ENCODE assay signal across 8 cellular contexts in the genomic region with DNA sequence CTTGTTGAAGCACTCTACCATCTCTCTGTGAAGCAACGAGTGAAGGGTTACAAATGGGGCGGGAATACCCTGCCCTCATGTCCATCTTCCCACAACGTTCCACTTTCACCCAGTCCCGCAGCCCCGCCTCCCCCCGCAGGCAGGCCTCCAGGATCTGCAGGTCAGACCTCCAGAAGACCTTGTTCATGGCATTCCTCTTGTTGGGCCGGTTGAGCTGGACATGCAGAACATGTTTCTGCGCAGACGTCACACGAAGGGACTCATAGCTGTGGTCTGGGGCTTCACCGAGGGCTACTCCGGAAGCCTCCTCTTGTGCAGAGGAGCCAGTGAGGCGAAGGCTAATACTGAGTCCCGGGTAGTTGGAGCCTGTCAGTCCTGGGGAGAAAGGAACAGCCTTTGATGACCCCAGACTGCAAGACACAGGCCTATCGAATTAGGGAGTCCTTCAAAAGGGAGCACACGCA. TPM values are rescaled to one million over a fixed set of nuclear protein-coding genes. Genes with fewer than 3 reads are reported as not detected.
DNase-seq lines count a peak whose midpoint lies in the region; ATAC-seq and TF ChIP-seq lines count a peak whose summit lies in the region.

No MANE protein-coding gene starts in this region.

- peak; percentile 4 to 8 for ATAC-seq in CD4-positive, CD25-positive, alpha-beta regulatory T cell (ENCODE audit: low read depth in 2 of 2)
- ATAC-seq in GM18907 (IDR thresholded peaks at IDR 0.05; ENCODE audit: unreplicated experiment) (peak; percentile 52), HG03066 (IDR thresholded peaks at IDR 0.05; ENCODE audit: low read depth, unreplicated experiment) (peak; percentile 59)

- TSS peak; percentile 50 for BruUV-seq in MCF 10A (replicated peaks; lab: Mats Ljungman, UMichigan)

- CTCF ChIA-PET in MCF 10A (lab: Yijun Ruan, JAX): interaction anchor here (0.7 kb wide), 1 partner anchor 143 kb away, joined by 3 read pairs; no protein-coding TSS in a partner anchor

- POLR2A ChIA-PET in MCF 10A (lab: Yijun Ruan, JAX): interaction anchor here (0.9 to 2.7 kb wide), 17 partner anchors 9 to 457 kb away, joined by 3 to 31 read pairs (median 6); a partner anchor contains a TSS

- H3K27me3 ChIP-seq in CD4-positive, CD25-positive, alpha-beta regulatory T cell (ENCODE audit: control insufficient read depth, insufficient read depth, low read length): no peaks in the 10 kb centered on the region
- H3K27me3 ChIP-seq in OCI-LY1 (ENCODE audit: insufficient read depth, low read length) (no peaks in the 10 kb centered on the region), iPS-20b (ENCODE audit: insufficient read depth, low read length) (no peaks in the 10 kb centered on the region)

- peaks cover 7 to 58% (median 32%) of the 10 kb centered on the region in 4 donors for H3K4me1 Mint-ChIP-seq in CD4-positive, CD25-positive, alpha-beta regulatory T cell
- peaks cover 17% of the 10 kb centered on the region for H3K4me1 Mint-ChIP-seq in MCF 10A (ENCODE audit: insufficient read depth, unreplicated experiment)

- intact Hi-C loops in MCF 10A (cut with micrococcal nuclease): loop anchor here (1.0 to 5.0 kb wide), 4 partner anchors 34 to 274 kb away; no protein-coding TSS in a partner anchor

- H3K36me3 Mint-ChIP-seq in CD4-positive, CD25-positive, alpha-beta regulatory T cell: peaks cover 15% of the 10 kb centered on the region
- peaks cover 53% of the 10 kb centered on the region for H3K36me3 Mint-ChIP-seq in MCF 10A (ENCODE audit: insufficient read depth, unreplicated experiment)

- no peaks in the 10 kb centered on the region for H3K9me3 Mint-ChIP-seq in CD4-positive, CD25-positive, alpha-beta regulatory T cell
- no peaks in the 10 kb centered on the region for H3K9me3 Mint-ChIP-seq in MCF 10A (ENCODE audit: unreplicated experiment)

- H3K36me3 ChIP-seq in CD4-positive, CD25-positive, alpha-beta regulatory T cell (ENCODE audit: control insufficient read depth, insufficient read depth, low read length): peaks cover 27% of the 10 kb centered on the region
- H3K36me3 ChIP-seq in OCI-LY1 (ENCODE audit: insufficient read depth, low read length) (peaks cover 41% of the 10 kb centered on the region), iPS-20b (ENCODE audit: insufficient read depth, low read depth, low read length) (peaks cover 38% of the 10 kb centered on the region)

- H3K9me3 ChIP-seq in CD4-positive, CD25-positive, alpha-beta regulatory T cell (ENCODE audit: control insufficient read depth in 2 of 2, low read length in 2 of 2): no peaks in the 10 kb centered on the region
- H3K9me3 ChIP-seq in OCI-LY1 (ENCODE audit: low read length) (no peaks in the 10 kb centered on the region), iPS-20b (ENCODE audit: insufficient read depth, low read depth, low read length) (no peaks in the 10 kb centered on the region)

- no peak for DNase-seq in CD4-positive, CD25-positive, alpha-beta regulatory T cell
- peak; percentile 73 for DNase-seq in MCF 10A (ENCODE audit: unreplicated experiment)
- DNase-seq in skeletal muscle cell (ENCODE audit: low read depth): peak; percentile 74
- no peak for DNase-seq in putamen (ENCODE audit: low spot score)

- peaks cover 26% of the 10 kb centered on the region for H3K4me1 ChIP-seq in CD4-positive, CD25-positive, alpha-beta regulatory T cell (ENCODE audit: control insufficient read depth, insufficient read depth, low read length, poor library complexity, severe bottlenecking)
- H3K4me1 ChIP-seq in OCI-LY1 (ENCODE audit: insufficient read depth, low read length, severe bottlenecking) (peaks cover 23% of the 10 kb centered on the region), iPS-20b (ENCODE audit: insufficient read depth, low read length) (peaks cover 6% of the 10 kb centered on the region; the same call in 1 of the 2 replicates)

- H3K9ac ChIP-seq in OCI-LY1 (ENCODE audit: low read length) (peak overlapping the region; percentile 92), iPS-20b (ENCODE audit: low read depth, low read length) (peak overlapping the region; percentile 88)

- no peak overlapping the region for H2AFZ ChIP-seq in OCI-LY1 (ENCODE audit: low read length)

- H3K9me2 ChIP-seq in OCI-LY1 (ENCODE audit: low read depth, low read length): no peaks in the 10 kb centered on the region

- peak overlapping the region; percentile 94 for H3K4me3 ChIP-seq in CD4-positive, CD25-positive, alpha-beta regulatory T cell (ENCODE audit: low read depth, low read length)
- H3K4me3 ChIP-seq in OCI-LY1 (ENCODE audit: low read depth, low read length, poor library complexity, severe bottlenecking): peak overlapping the region; percentile 80
- peak overlapping the region; percentile 84 for H3K4me3 ChIP-seq in iPS-20b (ENCODE audit: low read length)
- peak overlapping the region; percentile 67 for H3K4me3 ChIP-seq in skeletal muscle cell (ENCODE audit: low read depth, low read length)

- H3K79me2 ChIP-seq in OCI-LY1 (ENCODE audit: insufficient read depth, low read length): no peaks in the 10 kb centered on the region

- no peaks in the 10 kb centered on the region for H3K27me3 Mint-ChIP-seq in CD4-positive, CD25-positive, alpha-beta regulatory T cell
- no peaks in the 10 kb centered on the region for H3K27me3 Mint-ChIP-seq in MCF 10A (ENCODE audit: insufficient read depth, unreplicated experiment)

- H4K20me1 ChIP-seq in OCI-LY1 (ENCODE audit: insufficient read depth, low read length): no peaks in the 10 kb centered on the region

- H3F3A ChIP-seq in OCI-LY1 (ENCODE audit: insufficient read depth, low read length): peaks cover 4% of the 10 kb centered on the region; the same call in 1 of the 2 replicates

- peak overlapping the region; percentile 77 to 94 (median 91) for H3K27ac Mint-ChIP-seq in CD4-positive, CD25-positive, alpha-beta regulatory T cell
- peak overlapping the region; percentile 82 for H3K27ac Mint-ChIP-seq in MCF 10A (ENCODE audit: low read depth, unreplicated experiment)

- peak overlapping the region; percentile 77 for H3K27ac ChIP-seq in CD4-positive, CD25-positive, alpha-beta regulatory T cell (ENCODE audit: insufficient read depth, low read length, poor library complexity, severe bottlenecking)
- peak overlapping the region; percentile 69 for H3K27ac ChIP-seq in OCI-LY1 (ENCODE audit: low read depth, low read length, poor library complexity, severe bottlenecking)
- no peak overlapping the region for H3K27ac ChIP-seq in iPS-20b (ENCODE audit: low read length)

- peak overlapping the region; percentile 89 for H3K4me2 ChIP-seq in OCI-LY1 (ENCODE audit: low read length)

- no peak for TF ChIP-seq CTCF in OCI-LY1 (IDR thresholded peaks at IDR 0.05; ENCODE audit: low read length)
- no peak for TF ChIP-seq CTCF in MCF 10A (IDR thresholded peaks at IDR 0.05; ENCODE audit: unreplicated experiment)

- H3K4me3 Mint-ChIP-seq in CD4-positive, CD25-positive, alpha-beta regulatory T cell: peak overlapping the region; percentile 93 to 100 (median 95)
- H3K4me3 Mint-ChIP-seq in MCF 10A (ENCODE audit: unreplicated experiment): peak overlapping the region; percentile 77

RNA-seq across cellular contexts. Expression of a gene that starts 0.4 kb away (rescaled TPM):
- total RNA-seq in CD4-positive, CD25-positive, alpha-beta regulatory T cell: 95.2 TPM
- 100 to 1,000 TPM; 248 to 308 (median 277) TPM for polyA plus RNA-seq in CD4-positive, CD25-positive, alpha-beta regulatory T cell
- total RNA-seq in MCF 10A (2022): 109 and 130 TPM in 2 replicates

RNA-seq across cellular contexts. Expression of a gene that starts 18.4 kb away (rescaled TPM):
- total RNA-seq in CD4-positive, CD25-positive, alpha-beta regulatory T cell: 2.1 TPM
- under 1 TPM in 1 of 4 donors, not detected in 3; 0.10 TPM for polyA plus RNA-seq in CD4-positive, CD25-positive, alpha-beta regulatory T cell
- 0.61 TPM in 1 of 2 replicates, not detected in the other for total RNA-seq in MCF 10A (2022)

RNA-seq across cellular contexts. Expression of a gene that starts 18.6 kb away (rescaled TPM):
- total RNA-seq in CD4-positive, CD25-positive, alpha-beta regulatory T cell: 503 TPM
- 10 to 100 TPM; 66.3 to 93.6 (median 85.5) TPM for polyA plus RNA-seq in CD4-positive, CD25-positive, alpha-beta regulatory T cell
- total RNA-seq in MCF 10A (2022): 288 and 421 TPM in 2 replicates

RNA-seq across cellular contexts. Expression of a gene that starts 42.2 kb away (rescaled TPM):
- total RNA-seq in CD4-positive, CD25-positive, alpha-beta regulatory T cell: not detected
- not detected for polyA plus RNA-seq in CD4-positive, CD25-positive, alpha-beta regulatory T cell
- 2.5 and 2.6 TPM in 2 replicates for total RNA-seq in MCF 10A (2022)

RNA-seq across cellular contexts. Expression of a gene that starts 46.9 kb away (rescaled TPM):
- 48.9 TPM for total RNA-seq in CD4-positive, CD25-positive, alpha-beta regulatory T cell
- polyA plus RNA-seq in CD4-positive, CD25-positive, alpha-beta regulatory T cell: 10 to 100 TPM; 30.1 to 39.7 (median 36.5) TPM
- 3.7 and 4.7 TPM in 2 replicates for total RNA-seq in MCF 10A (2022)

Comparison
In these comparisons a context has a peak if more than half of its experiments do, and no peak if none do; other contexts are left out.
1. ATAC-seq: peak in every context shown above with its lines; median percentile 59 in HG03066; 52 in GM18907; 6 in CD4-positive, CD25-positive, alpha-beta regulatory T cell.
2. DNase-seq: peak in MCF 10A (single experiment) and skeletal muscle cell (single experiment); none in CD4-positive, CD25-positive, alpha-beta regulatory T cell (0 of 3) and putamen (single experiment).
3. Peak in every context shown above with its lines, with median percentiles within 50 percentile points of each other: H3K4me3 ChIP-seq.